ENCODE assay signal across 8 cellular contexts in genomic region chr7:66845382-66846095, GRCh38.
DNase-seq lines count a peak whose midpoint lies in the region; ATAC-seq and TF ChIP-seq lines count a peak whose summit lies in the region.

No MANE protein-coding gene starts in this region.

- POLR2A ChIA-PET in AG04450 (lab: Yijun Ruan, JAX) = interaction anchor here (0.9 to 1.6 kb wide), 6 partner anchors 106 to 457 kb away, joined by 3 to 9 read pairs (median 5); partner anchors contain the start of genes SBDS and TYW1
- POLR2A ChIA-PET in naive thymus-derived CD8-positive, alpha-beta T cell (lab: Charles Lee) = interaction anchor here (1.2 to 2.6 kb wide), 8 partner anchors 9 to 352 kb away, joined by 4 to 50 read pairs (median 10); partner anchors contain the start of genes RABGEF1, SBDS, TMEM248 and TYW1

- peak overlapping the region; percentile 98 for H3K4me2 ChIP-seq in Loucy (ENCODE audit: low read depth, low read length, poor library complexity, severe bottlenecking)

- peaks cover 0 to 5% (median 0%) of the 10 kb centered on the region in 5 donors for H3K27me3 Mint-ChIP-seq in naive thymus-derived CD8-positive, alpha-beta T cell

- peak overlapping the region; percentile 93 for H3K9ac ChIP-seq in Loucy (ENCODE audit: low read depth, low read length, poor library complexity, severe bottlenecking)

- CTCF ChIA-PET in AG04450 (lab: Charles Lee) = no interaction called here

- H3K27ac Mint-ChIP-seq in naive thymus-derived CD8-positive, alpha-beta T cell = peak overlapping the region; percentile 98 to 100 (median 100)

- H3K4me3 Mint-ChIP-seq in naive thymus-derived CD8-positive, alpha-beta T cell = peak overlapping the region; percentile 91 to 100 (median 99)

- H4K20me1 ChIP-seq in Loucy (ENCODE audit: insufficient read depth, low read length, poor library complexity, severe bottlenecking) = no peaks in the 10 kb centered on the region

- H3F3A ChIP-seq in Loucy (ENCODE audit: low read depth) = no peaks in the 10 kb centered on the region

- DNase-seq in AG04450 (ENCODE audit: low read depth, low spot score) (no peak), coronary artery (ENCODE audit: low spot score) (no peak), EL (no peak), glomerular visceral epithelial cell (ENCODE audit: extremely low spot score) (no peak)
- peak in 1 of 10 donors; percentile 12 for DNase-seq in naive thymus-derived CD8-positive, alpha-beta T cell
- no peak for DNase-seq in effector CD8-positive, alpha-beta T cell (lab: John Stamatoyannopoulos, UW)

- H3K36me3 Mint-ChIP-seq in naive thymus-derived CD8-positive, alpha-beta T cell = peaks cover 0 to 2% (median 0%) of the 10 kb centered on the region in 3 donors

- ATAC-seq in naive thymus-derived CD8-positive, alpha-beta T cell = no peak
- ATAC-seq in HG03139 (IDR thresholded peaks at IDR 0.05; ENCODE audit: unreplicated experiment) = no peak

- no peaks in the 10 kb centered on the region for H3K27me3 ChIP-seq in AG04450 (ENCODE audit: control insufficient read depth, insufficient read depth, low read length)
- H3K27me3 ChIP-seq in Loucy (ENCODE audit: insufficient read depth, low read length, poor library complexity, severe bottlenecking) = no peaks in the 10 kb centered on the region

- H3K4me3 ChIP-seq in AG04450 (ENCODE audit: low read depth, low read length) = peak overlapping the region; percentile 78
- peak overlapping the region; percentile 92 for H3K4me3 ChIP-seq in Loucy (ENCODE audit: low read length, poor library complexity, severe bottlenecking)
- peak overlapping the region; percentile 82 for H3K4me3 ChIP-seq in coronary artery

- H3K4me1 ChIP-seq in Loucy (ENCODE audit: insufficient read depth, low read length, poor library complexity, severe bottlenecking) = peaks cover 16% of the 10 kb centered on the region

- H3K27ac ChIP-seq in AG04450 (ENCODE audit: low read depth, low read length) = peak overlapping the region; percentile 96
- H3K27ac ChIP-seq in coronary artery = peak overlapping the region; percentile 88 to 89

- peak overlapping the region; percentile 84 for H2AFZ ChIP-seq in Loucy (ENCODE audit: low read length)

- no peaks in the 10 kb centered on the region for H3K9me3 ChIP-seq in AG04450 (ENCODE audit: control insufficient read depth, insufficient read depth, low read length)
- no peaks in the 10 kb centered on the region for H3K9me3 ChIP-seq in Loucy (ENCODE audit: insufficient read depth, low read depth, low read length)

- H3K4me1 Mint-ChIP-seq in naive thymus-derived CD8-positive, alpha-beta T cell = peaks cover 11 to 34% (median 28%) of the 10 kb centered on the region in 4 donors

- peaks cover 11% of the 10 kb centered on the region for H3K79me2 ChIP-seq in Loucy (ENCODE audit: insufficient read depth, low read length)

- H3K36me3 ChIP-seq in Loucy (ENCODE audit: insufficient read depth, low read length) = no peaks in the 10 kb centered on the region

- H3K9me2 ChIP-seq in Loucy (replicated peaks; ENCODE audit: low read depth, low read length) = no peaks in the 10 kb centered on the region

- TF ChIP-seq CTCF in AG04450 (IDR thresholded peaks at IDR 0.05; ENCODE audit: low read depth, low read length) (no peak), Loucy (conservative IDR thresholded peaks at IDR 0.05; ENCODE audit: low read length) (no peak), coronary artery (IDR thresholded peaks at IDR 0.05) (no peak)

- no peaks in the 10 kb centered on the region for H3K9me3 Mint-ChIP-seq in naive thymus-derived CD8-positive, alpha-beta T cell
